8 cellular contexts compared by ENCODE assay signal in the genomic region with DNA sequence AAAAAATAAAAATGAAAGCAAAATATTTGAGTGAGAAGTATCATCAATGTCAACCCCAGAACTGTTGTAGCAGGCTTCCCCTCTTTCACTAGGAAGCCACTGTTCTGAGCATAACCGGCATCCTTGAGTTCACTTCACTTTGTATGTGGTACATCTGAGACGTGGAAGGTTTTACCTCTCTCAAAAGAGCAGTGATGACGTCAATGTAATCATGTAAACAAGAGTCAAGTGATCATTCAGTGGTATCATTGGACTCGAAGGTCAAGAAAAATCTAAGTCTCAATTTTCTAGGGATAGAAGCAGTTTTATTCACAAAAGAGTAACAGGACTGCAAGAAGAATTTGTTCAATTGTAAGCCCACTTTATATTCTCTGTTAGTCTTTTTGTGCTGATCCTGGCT.
"Had no signal": no experiment of that assay in that cellular context is flagged by ENCODE, and none has a peak within 500 bp of the region (broad histone marks: within the 10 kb centered on the region; RNA-seq: fewer than 3 reads in every experiment).

No MANE protein-coding gene starts in this region.

- DNase-seq: GM23248, GOT3, H7, KBM-7 had no signal

- H3K4me3 ChIP-seq: GM23248, HAP-1 had no signal

- H3K4me2 ChIP-seq: KMS-11 had no signal

- H2AFZ ChIP-seq: GM23248 had no signal

- ATAC-seq: HCT116 had no signal

- FAIRE-seq: HTR-8/SVneo had no signal

- H3K27ac ChIP-seq: GM23248, KMS-11 had no signal

- H3K9ac ChIP-seq: GM23248, KMS-11 had no signal

- H3K9me3 ChIP-seq: HAP-1 had no signal

- H3K36me3 ChIP-seq: HAP-1 had no signal

- H3K4me1 ChIP-seq: HAP-1 had no signal
